In the genomic region with DNA sequence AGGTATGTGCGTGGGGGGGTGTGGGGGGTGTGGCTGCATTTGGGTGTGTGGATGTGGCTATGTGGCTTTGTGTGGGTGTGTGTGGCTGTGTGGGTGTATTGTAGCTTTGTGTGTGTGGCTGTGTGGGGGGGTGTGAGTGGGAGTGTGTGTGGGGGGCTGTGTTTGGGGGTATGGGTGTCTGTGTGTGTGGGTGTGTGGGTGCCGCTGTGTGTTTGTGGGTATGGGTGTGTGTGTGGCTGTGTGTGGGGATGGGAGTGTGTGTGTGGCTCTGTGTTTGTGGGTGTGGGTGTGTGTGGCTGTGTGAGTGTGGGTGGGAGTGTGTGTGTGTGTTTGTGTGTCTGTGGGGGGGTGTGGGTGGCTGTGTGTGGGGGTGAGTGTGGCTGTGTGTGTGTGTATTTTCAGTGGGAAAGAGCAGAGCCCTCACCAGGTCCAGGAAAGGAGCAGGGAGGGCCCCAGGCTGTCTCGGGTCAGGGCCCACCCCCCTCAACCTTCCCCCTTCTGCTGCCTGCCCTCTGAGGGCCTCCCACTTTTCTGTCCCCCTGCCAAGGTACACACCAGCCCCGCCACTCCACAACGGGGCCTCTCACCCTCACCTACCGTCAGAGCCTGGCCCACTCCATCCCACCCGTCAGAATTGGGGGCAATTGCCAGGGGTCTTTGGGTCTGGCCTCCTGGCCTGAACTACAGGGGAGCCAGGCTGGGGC, we compare ENCODE assay signal across 22 cellular contexts. TPM values are rescaled to one million over a fixed set of nuclear protein-coding genes. Genes with fewer than 3 reads are reported as not detected.
DNase-seq lines count a peak whose midpoint lies in the region; ATAC-seq and TF ChIP-seq lines count a peak whose summit lies in the region.
"Had no signal": no experiment of that assay in that cellular context is flagged by ENCODE, and none has a peak within 500 bp of the region (broad histone marks: within the 10 kb centered on the region; RNA-seq: fewer than 3 reads in every experiment).

No MANE protein-coding gene starts in this region.

- H3K4me3 ChIP-seq in mesenchymal stem cell (ENCODE audit: insufficient read depth in 1 of 2, low read depth in 1 of 2, low read length in 2 of 2): no peak overlapping the region
- H3K4me3 ChIP-seq: MG63, Peyer's patch, SJSA1 had no signal

- no peaks in the 10 kb centered on the region for H3K36me3 ChIP-seq in mesenchymal stem cell (ENCODE audit: control insufficient read depth in 1 of 2, insufficient read depth in 2 of 2, low read depth in 1 of 2, low read length in 2 of 2)
- H3K36me3 ChIP-seq: MG63, Peyer's patch, SJSA1 had no signal

- TF ChIP-seq CTCF in CD14-positive monocyte (IDR thresholded peaks at IDR 0.05): no peak

- H2BK120ac ChIP-seq in mesenchymal stem cell (ENCODE audit: low read depth, low read length): no peak overlapping the region

- H3K79me1 ChIP-seq in mesenchymal stem cell (replicated peaks; ENCODE audit: low read length, poor library complexity, severe bottlenecking): peaks cover 2% of the 10 kb centered on the region

- peak overlapping the region in 1 of 2 experiments; percentile 53 for H3K14ac ChIP-seq in mesenchymal stem cell (ENCODE audit: low read length in 2 of 2)

- H4K91ac ChIP-seq in mesenchymal stem cell (ENCODE audit: low read length): no peak overlapping the region

- H3K36me3 Mint-ChIP-seq in activated T-helper 17 cell treated with anti-CD3 and anti-CD28 coated beads, Interleukin-2, amount 50 U/mL, for 72 hours (ENCODE audit: low read depth): no peaks in the 10 kb centered on the region
- H3K36me3 Mint-ChIP-seq in CD14-positive monocyte: peaks cover 3 to 5% of the 10 kb centered on the region in 2 donors
- H3K36me3 Mint-ChIP-seq: IgD-negative memory B cell had no signal

- no peak overlapping the region for H3K27ac ChIP-seq in mesenchymal stem cell (ENCODE audit: low read length, poor library complexity, severe bottlenecking)
- H3K27ac ChIP-seq: Peyer's patch, SJSA1 had no signal

- intact Hi-C loops in CD14-positive monocyte (cut with micrococcal nuclease): no loop called here

- no peak overlapping the region for H3K23ac ChIP-seq in mesenchymal stem cell (ENCODE audit: low read length in 2 of 2)

- H2BK15ac ChIP-seq in mesenchymal stem cell (ENCODE audit: low read depth, poor library complexity, severe bottlenecking): no peak overlapping the region

- no peak overlapping the region for H2AFZ ChIP-seq in mesenchymal stem cell (ENCODE audit: low read depth, low read length)

- H3K9me3 Mint-ChIP-seq in activated T-helper 17 cell treated with anti-CD3 and anti-CD28 coated beads, Interleukin-2, amount 50 U/mL, for 72 hours: no peaks in the 10 kb centered on the region
- H3K9me3 Mint-ChIP-seq in CD14-positive monocyte: no peaks in the 10 kb centered on the region
- H3K9me3 Mint-ChIP-seq: IgD-negative memory B cell had no signal

- peaks cover 0 to 9% of the 10 kb centered on the region in 2 experiments for H3K27me3 ChIP-seq in mesenchymal stem cell (ENCODE audit: control insufficient read depth in 1 of 2, insufficient read depth in 1 of 2, low read length in 2 of 2)
- H3K27me3 ChIP-seq: MG63 had no signal

- H3K4me1 ChIP-seq in mesenchymal stem cell (ENCODE audit: control insufficient read depth, insufficient read depth, low read depth, low read length): peaks cover 49% of the 10 kb centered on the region

- WGBS in mesenchymal stem cell: 85% methylated on average over 6 of the region's 7 CpGs

- no peak overlapping the region for H3K27ac Mint-ChIP-seq in activated T-helper 17 cell treated with anti-CD3 and anti-CD28 coated beads, Interleukin-2, amount 50 U/mL, for 72 hours
- H3K27ac Mint-ChIP-seq in CD14-positive monocyte: peak overlapping the region in 1 of 7 donors; percentile 50

- H2BK5ac ChIP-seq in mesenchymal stem cell (ENCODE audit: low read depth, low read length, poor library complexity, severe bottlenecking): no peak overlapping the region

- H3K4me3 Mint-ChIP-seq in activated T-helper 17 cell treated with anti-CD3 and anti-CD28 coated beads, Interleukin-2, amount 50 U/mL, for 72 hours: peak overlapping the region; percentile 31
- no peak overlapping the region for H3K4me3 Mint-ChIP-seq in CD14-positive monocyte

- H2BK12ac ChIP-seq in mesenchymal stem cell (ENCODE audit: low read length in 2 of 2): no peak overlapping the region

- H3K4ac ChIP-seq in mesenchymal stem cell (ENCODE audit: low read depth in 1 of 2, low read length in 2 of 2): no peak overlapping the region

- H3K4me2 ChIP-seq in mesenchymal stem cell (ENCODE audit: low read length, poor library complexity, severe bottlenecking): no peak overlapping the region

- H3K9me3 ChIP-seq in mesenchymal stem cell (ENCODE audit: control insufficient read depth, low read length): no peaks in the 10 kb centered on the region
- H3K9me3 ChIP-seq: MG63, Peyer's patch, SJSA1 had no signal

- peak overlapping the region; percentile 37 for H2AK5ac ChIP-seq in mesenchymal stem cell (ENCODE audit: low read length, severe bottlenecking)

- no peak overlapping the region for H3K18ac ChIP-seq in mesenchymal stem cell (ENCODE audit: low read depth in 1 of 2, low read length in 2 of 2)

- peaks cover 37% of the 10 kb centered on the region for H3K27me3 Mint-ChIP-seq in activated T-helper 17 cell treated with anti-CD3 and anti-CD28 coated beads, Interleukin-2, amount 50 U/mL, for 72 hours
- H3K27me3 Mint-ChIP-seq in CD14-positive monocyte (ENCODE audit: low read depth in 3 of 3): peaks cover 4 to 15% (median 8%) of the 10 kb centered on the region in 3 donors

- peak; percentile 24 for DNase-seq in stimulated activated CD4-positive, alpha-beta T cell treated with anti-CD3 and anti-CD28 coated beads, Interleukin-2, amount 100 ng/mL, for 4 hours (ENCODE audit: low read depth)
- no peak for DNase-seq in stimulated activated CD4-positive, alpha-beta T cell treated with anti-CD3 and anti-CD28 coated beads, Interleukin-15, amount 100 ng/mL, for 24 hours
- DNase-seq in mesenchymal stem cell (no peak), CD14-positive monocyte (ENCODE audit: low spot score) (no peak)
- DNase-seq: ACHN; Kasumi-1; MG63; NCI-H1092 treated with DMSO at 0.1 percent for 48 hours; NCI-H146; NCI-H2029 treated with DMSO at 0.1 percent for 48 hours; NCI-H2171 treated with DMSO at 0.1 percent for 48 hours; NCI-H446; NCI-H526 treated with DMSO at 0.1 percent for 48 hours; NK-92 treated with Interleukin-12 subunit alpha and Interleukin-12 subunit beta, amount 100 ng/mL, for 24 hours; Peyer's patch had no signal

- H3K9ac ChIP-seq in mesenchymal stem cell (ENCODE audit: low read length): no peak overlapping the region

- ATAC-seq in activated T-helper 17 cell treated with anti-CD3 and anti-CD28 coated beads, Interleukin-2, amount 50 U/mL, for 72 hours (replicated peaks): no peak
- ATAC-seq in HG03175 (IDR thresholded peaks at IDR 0.05; ENCODE audit: unreplicated experiment) (no peak), GM18511 (IDR thresholded peaks at IDR 0.05; ENCODE audit: unreplicated experiment) (no peak)

- H3K4me1 Mint-ChIP-seq in activated T-helper 17 cell treated with anti-CD3 and anti-CD28 coated beads, Interleukin-2, amount 50 U/mL, for 72 hours: peaks cover 22% of the 10 kb centered on the region
- H3K4me1 Mint-ChIP-seq in CD14-positive monocyte: peaks cover 48% of the 10 kb centered on the region

- no peak overlapping the region for H4K8ac ChIP-seq in mesenchymal stem cell (ENCODE audit: low read length)

RNA-seq across cellular contexts. Expression of a gene that starts 1.9 kb away (rescaled TPM):
- total RNA-seq in activated T-helper 17 cell treated with anti-CD3 and anti-CD28 coated beads, Interleukin-2, amount 50 U/mL, for 72 hours: under 1 TPM in 1 of 2 donors, not detected in 1; 0.08 TPM
- 0.25 TPM for polyA plus RNA-seq in mesenchymal stem cell (2013, experiment 1 of 2)
- polyA plus RNA-seq in mesenchymal stem cell (2013, experiment 2 of 2): 0.22 TPM
- polyA plus RNA-seq in CD14-positive monocyte: 1 to 10 TPM in 1 of 2 donors, under 1 TPM in 1; 0.90 to 1.6 TPM
- total RNA-seq: HT-29 had no signal
- polyA plus RNA-seq: IgD-negative memory B cell had no signal

RNA-seq across cellular contexts. Expression of a gene that starts 22.3 kb away (rescaled TPM):
- 10 to 100 TPM; 47.8 to 72.6 TPM for total RNA-seq in activated T-helper 17 cell treated with anti-CD3 and anti-CD28 coated beads, Interleukin-2, amount 50 U/mL, for 72 hours
- 78.6 TPM for polyA plus RNA-seq in mesenchymal stem cell (2013, experiment 1 of 2)
- polyA plus RNA-seq in mesenchymal stem cell (2013, experiment 2 of 2): 81.9 TPM
- 100 to 1,000 TPM; 125 to 136 TPM for polyA plus RNA-seq in CD14-positive monocyte

RNA-seq across cellular contexts. Expression of a gene that starts 29.0 kb away (rescaled TPM):
- 100 to 1,000 TPM in 1 of 2 donors, 10 to 100 TPM in 1; 97.9 to 164 TPM for total RNA-seq in activated T-helper 17 cell treated with anti-CD3 and anti-CD28 coated beads, Interleukin-2, amount 50 U/mL, for 72 hours
- 97.8 TPM for polyA plus RNA-seq in mesenchymal stem cell (2013, experiment 1 of 2)
- polyA plus RNA-seq in mesenchymal stem cell (2013, experiment 2 of 2): 97.8 TPM
- 10 to 100 TPM; 12.3 to 13.6 TPM for polyA plus RNA-seq in CD14-positive monocyte

RNA-seq across cellular contexts. Expression of a gene that starts 38.3 kb away (rescaled TPM):
- total RNA-seq in activated T-helper 17 cell treated with anti-CD3 and anti-CD28 coated beads, Interleukin-2, amount 50 U/mL, for 72 hours: 10 to 100 TPM; 50.0 to 50.8 TPM
- polyA plus RNA-seq in mesenchymal stem cell (2013, experiment 1 of 2): 15.5 TPM
- 16.6 TPM for polyA plus RNA-seq in mesenchymal stem cell (2013, experiment 2 of 2)
- polyA plus RNA-seq in CD14-positive monocyte: 10 to 100 TPM; 21.9 to 30.6 TPM

RNA-seq across cellular contexts. Expression of a gene that starts 43.1 kb away (rescaled TPM):
- total RNA-seq in activated T-helper 17 cell treated with anti-CD3 and anti-CD28 coated beads, Interleukin-2, amount 50 U/mL, for 72 hours: under 1 TPM; 0.26 to 0.64 TPM
- polyA plus RNA-seq in mesenchymal stem cell (2013, experiment 1 of 2): 0.23 TPM
- polyA plus RNA-seq in mesenchymal stem cell (2013, experiment 2 of 2): 0.29 TPM
- polyA plus RNA-seq in CD14-positive monocyte: not detected
- total RNA-seq: H4, HT-29, Peyer's patch, SJSA1 had no signal
- polyA plus RNA-seq: IgD-negative memory B cell had no signal
